In genomic region chr5:443239-444151, GRCh38 we compare ENCODE assay signal across 8 cellular contexts. TPM values are rescaled to one million over a fixed set of nuclear protein-coding genes. Genes with fewer than 3 reads are reported as not detected.
DNase-seq lines count a peak whose midpoint lies in the region; ATAC-seq and TF ChIP-seq lines count a peak whose summit lies in the region.

No MANE protein-coding gene starts in this region.

- TF ChIP-seq RAD21 in neural cell (conservative IDR thresholded peaks at IDR 0.05): no peak

- H3K27me3 ChIP-seq in BLaER1 (no peaks in the 10 kb centered on the region), HUES64 (ENCODE audit: insufficient read depth, low read length) (no peaks in the 10 kb centered on the region), esophagus (ENCODE audit: control insufficient read depth in 1 of 2, insufficient read depth in 2 of 2, low read length in 2 of 2) (no peaks in the 10 kb centered on the region), neural cell (ENCODE audit: insufficient read depth, low read depth, low read length) (no peaks in the 10 kb centered on the region)

- peak overlapping the region; percentile 85 for H2AFZ ChIP-seq in neural cell (ENCODE audit: low read depth, low read length)

- no peaks in the 10 kb centered on the region for H3K9me3 ChIP-seq in BLaER1
- no peaks in the 10 kb centered on the region for H3K9me3 ChIP-seq in HUES64 (ENCODE audit: insufficient read depth, low read depth, low read length)
- no peaks in the 10 kb centered on the region for H3K9me3 ChIP-seq in esophagus (ENCODE audit: control insufficient read depth in 2 of 2, insufficient read depth in 1 of 2, low read depth in 1 of 2, low read length in 1 of 2)
- no peaks in the 10 kb centered on the region for H3K9me3 ChIP-seq in neural cell (ENCODE audit: low read length)

- 22% methylated on average over 57 of the region's 62 CpGs for WGBS in HUES64
- 13 to 22% methylated on average over 41 to 62 of the region's 62 CpGs for WGBS in esophagus, 2 donors

- H3K79me2 ChIP-seq in neural cell (replicated peaks; ENCODE audit: insufficient read depth, low read length): peaks cover 24% of the 10 kb centered on the region

- ATAC-seq in GM19438 (IDR thresholded peaks at IDR 0.05; ENCODE audit: low read depth, unreplicated experiment) (peak; percentile 19), HG03565 (IDR thresholded peaks at IDR 0.05; ENCODE audit: unreplicated experiment) (no peak)

- H3K4me3 ChIP-seq in BLaER1: peak overlapping the region; percentile 94
- H3K4me3 ChIP-seq in HUES64 (ENCODE audit: low read length): peak overlapping the region; percentile 91
- peak overlapping the region; percentile 89 to 99 for H3K4me3 ChIP-seq in esophagus (ENCODE audit: low read depth in 1 of 2, low read length in 2 of 2)
- H3K4me3 ChIP-seq in neural cell (ENCODE audit: low read length): peak overlapping the region; percentile 99

- peak overlapping the region; percentile 94 for H3K4me2 ChIP-seq in BLaER1
- H3K4me2 ChIP-seq in neural cell (ENCODE audit: low read length): peak overlapping the region; percentile 62

- H4K20me1 ChIP-seq in BLaER1 (peaks cover 49% of the 10 kb centered on the region), neural cell (ENCODE audit: insufficient read depth) (no peaks in the 10 kb centered on the region)

- H3K9me2 ChIP-seq in neural cell (ENCODE audit: insufficient read depth, low read length): no peaks in the 10 kb centered on the region

- H3K4me1 ChIP-seq in BLaER1 (peaks cover 62% of the 10 kb centered on the region), HUES64 (ENCODE audit: insufficient read depth, low read length) (0 out of 2 replicates have a peak, but pooled peaks cover 6% of the 10 kb centered on the region), esophagus (ENCODE audit: control insufficient read depth in 2 of 2, insufficient read depth in 2 of 2, low read length in 1 of 2) (peaks cover 16 to 28% of the 10 kb centered on the region in 2 donors)

- TF ChIP-seq EP300 in neural cell (conservative IDR thresholded peaks at IDR 0.05; ENCODE audit: poor library complexity, severe bottlenecking): no peak

- H3K9ac ChIP-seq in BLaER1: peak overlapping the region; percentile 91
- H3K9ac ChIP-seq in HUES64 (ENCODE audit: low read depth, low read length): peak overlapping the region; percentile 62
- H3K9ac ChIP-seq in neural cell (ENCODE audit: low read length): peak overlapping the region; percentile 87

- H3F3A ChIP-seq in neural cell (ENCODE audit: insufficient read depth, low read length, poor library complexity, severe bottlenecking): no peaks in the 10 kb centered on the region

- TF ChIP-seq CTCF in neural cell (IDR thresholded peaks at IDR 0.05; ENCODE audit: poor library complexity, severe bottlenecking): no peak

- H3K27ac ChIP-seq in BLaER1 (peak overlapping the region; percentile 93), HUES64 (ENCODE audit: low read depth, low read length) (no peak overlapping the region), esophagus (ENCODE audit: low read depth in 2 of 2, low read length in 1 of 2) (peak overlapping the region; percentile 78 to 88), neural cell (ENCODE audit: low read length) (no peak overlapping the region)

- peak; percentile 16 to 26 for DNase-seq in activated CD4-positive, alpha-beta T cell treated with anti-CD3 and anti-CD28 coated beads, Interleukin-2, amount 50 U/mL, for 4 hours
- no peak for DNase-seq in KG1 (lab: John Stamatoyannopoulos, UW)

- H3K36me3 ChIP-seq in BLaER1 (peaks cover 31% of the 10 kb centered on the region), HUES64 (ENCODE audit: insufficient read depth, low read length) (peaks cover 22% of the 10 kb centered on the region), esophagus (ENCODE audit: control insufficient read depth in 2 of 2, insufficient read depth in 2 of 2, low read length in 1 of 2) (peaks cover 10 to 19% of the 10 kb centered on the region in 2 donors), neural cell (ENCODE audit: insufficient read depth, low read length) (peaks cover 4% of the 10 kb centered on the region)

TF ChIP-seq in neural cell, 6 proteins besides CTCF, POLR2A, EP300 and RAD21:
- no peak for TF ChIP-seq EZH2 (IDR thresholded peaks at IDR 0.05; ENCODE audit: borderline replicate concordance, insufficient read depth, low read length, poor library complexity, severe bottlenecking)
- TF ChIP-seq REST (IDR thresholded peaks at IDR 0.05; ENCODE audit: borderline replicate concordance): no peak
- no peak for TF ChIP-seq MXI1 (conservative IDR thresholded peaks at IDR 0.05; ENCODE audit: poor library complexity, severe bottlenecking)
- no peak for TF ChIP-seq TAF1 (IDR thresholded peaks at IDR 0.05; ENCODE audit: low read depth)
- TF ChIP-seq POLR2AphosphoS5 (IDR thresholded peaks at IDR 0.05): peak; percentile 29
- TF ChIP-seq SMC3 (conservative IDR thresholded peaks at IDR 0.05; ENCODE audit: poor library complexity): no peak

RNA-seq across cellular contexts. Expression of gene EXOC3, which starts 0.5 kb away (rescaled TPM):
- polyA plus RNA-seq in HUES64 (2013, experiment 1 of 2): 28.1 TPM
- polyA plus RNA-seq in HUES64 (2013, experiment 2 of 2): 26.7 TPM
- 10 to 100 TPM; 40.3 to 49.1 TPM for polyA plus RNA-seq in esophagus
- polyA plus RNA-seq in neural cell: 27.7 and 33.6 TPM in 2 replicates
- polyA minus RNA-seq in neural cell: 35.1 and 38.1 TPM in 2 replicates

Comparison
In these comparisons a context has a peak if more than half of its experiments do, and no peak if none do; other contexts are left out.
1. H3K27ac ChIP-seq: peak in BLaER1 (single experiment) and esophagus (2 of 2); none in HUES64 (single experiment) and neural cell (single experiment).
2. Peak in every context shown above with its lines, with median percentiles within 50 percentile points of each other: H3K4me3 ChIP-seq and H3K9ac ChIP-seq.